ENCODE assay signal across 8 cellular contexts in the genomic region with DNA sequence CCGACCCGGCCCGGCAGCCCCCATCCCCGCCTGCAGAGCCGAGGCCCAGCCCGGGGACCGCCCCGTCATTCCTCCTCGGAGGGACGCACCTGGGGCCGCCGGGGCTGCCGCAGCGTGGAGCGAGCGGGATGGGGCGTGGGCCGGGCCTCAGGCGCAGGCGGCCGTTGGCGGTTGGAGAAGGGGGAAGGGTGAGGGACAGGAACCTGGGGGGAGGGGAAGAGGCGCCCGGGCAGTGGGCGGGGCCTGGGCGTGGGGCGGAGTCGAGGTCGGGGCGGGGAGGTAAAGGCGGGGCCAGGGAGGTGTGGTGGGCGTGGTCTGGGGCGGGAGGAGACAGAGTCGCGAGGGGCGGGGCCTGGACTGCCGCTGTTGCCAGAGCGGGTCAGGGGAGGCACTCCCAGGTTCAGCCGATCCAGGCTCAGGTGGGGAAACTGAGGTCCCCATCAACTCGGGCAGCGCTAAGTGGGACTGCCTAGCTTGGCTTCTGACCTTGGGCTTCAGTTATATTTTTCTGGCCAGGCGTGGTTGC. TPM values are rescaled to one million over a fixed set of nuclear protein-coding genes. Genes with fewer than 3 reads are reported as not detected.
DNase-seq lines count a peak whose midpoint lies in the region; ATAC-seq and TF ChIP-seq lines count a peak whose summit lies in the region.

A gene with protein sequence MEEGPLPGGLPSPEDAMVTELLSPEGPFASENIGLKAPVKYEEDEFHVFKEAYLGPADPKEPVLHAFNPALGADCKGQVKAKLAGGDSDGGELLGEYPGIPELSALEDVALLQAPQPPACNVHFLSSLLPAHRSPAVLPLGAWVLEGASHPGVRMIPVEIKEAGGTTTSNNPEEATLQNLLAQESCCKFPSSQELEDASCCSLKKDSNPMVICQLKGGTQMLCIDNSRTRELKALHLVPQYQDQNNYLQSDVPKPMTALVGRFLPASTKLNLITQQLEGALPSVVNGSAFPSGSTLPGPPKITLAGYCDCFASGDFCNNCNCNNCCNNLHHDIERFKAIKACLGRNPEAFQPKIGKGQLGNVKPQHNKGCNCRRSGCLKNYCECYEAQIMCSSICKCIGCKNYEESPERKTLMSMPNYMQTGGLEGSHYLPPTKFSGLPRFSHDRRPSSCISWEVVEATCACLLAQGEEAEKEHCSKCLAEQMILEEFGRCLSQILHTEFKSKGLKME (minus strand): TSS at position 190 of the 526 bp plus-strand sequence. CDS start 860 bp downstream, outside the sequence.

- intact Hi-C loops in activated CD4-positive, alpha-beta memory T cell treated with anti-CD3 and anti-CD28 coated beads for 36 hours (cut with micrococcal nuclease), result loop anchor here (1.0 kb wide), 1 partner anchor 88 kb away; no protein-coding TSS in a partner anchor

- H3K27me3 ChIP-seq in lung (ENCODE audit: control insufficient read depth, insufficient read depth), result no peaks in the 10 kb centered on the region

- H3K36me3 ChIP-seq in lung (ENCODE audit: control insufficient read depth in 2 of 2, insufficient read depth in 2 of 2, low read length in 2 of 2), result peaks cover 2 to 3% of the 10 kb centered on the region in 2 donors

- DNase-seq in COLO829 (ENCODE audit: low spot score) (peak; percentile 94), NCI-H82 (lab: John Stamatoyannopoulos, UW) (peak; percentile 87), ecto neural progenitor cell (ENCODE audit: low spot score) (peak; percentile 96), lung (ENCODE audit: low spot score) (peak; percentile 92)
- peak; percentile 96 for DNase-seq in activated CD4-positive, alpha-beta memory T cell treated with anti-CD3 and anti-CD28 coated beads for 36 hours
- DNase-seq in stimulated activated CD8-positive, alpha-beta memory T cell treated with anti-CD3 and anti-CD28 coated beads, Interleukin-12 subunit alpha, Interleukin-12 subunit beta, amount 100 ng/mL, for 24 hours (ENCODE audit: extremely low read depth), result peak; percentile 65

- WGBS in lung, 2 donors, result 3 to 4% methylated on average over 30 to 42 of the region's 42 CpGs

- no peak for TF ChIP-seq CTCF in lung (IDR thresholded peaks at IDR 0.05; ENCODE audit: control extremely low read depth, extremely low read depth)

- H3K4me3 ChIP-seq in lung, result no peak within 1 kb of the TSS

- H3K27ac ChIP-seq in lung (ENCODE audit: low read depth in 1 of 2, low read length in 1 of 2), result no peak within 1 kb of the TSS

- H3K36me3 Mint-ChIP-seq in activated CD4-positive, alpha-beta memory T cell treated with anti-CD3 and anti-CD28 coated beads for 36 hours, result no peaks in the 10 kb centered on the region

- peak within 1 kb of the TSS; percentile 64 for H3K4me3 Mint-ChIP-seq in activated CD4-positive, alpha-beta memory T cell treated with anti-CD3 and anti-CD28 coated beads for 36 hours

- peaks cover 0 to 2% of the 10 kb centered on the region in 2 donors for H3K4me1 ChIP-seq in lung (ENCODE audit: control insufficient read depth in 2 of 2, insufficient read depth in 2 of 2, low read length in 2 of 2)

- H3K9me3 ChIP-seq in lung (ENCODE audit: control insufficient read depth in 2 of 2, insufficient read depth in 1 of 2, low read length in 1 of 2), result no peaks in the 10 kb centered on the region

- peaks cover 12% of the 10 kb centered on the region for H3K4me1 Mint-ChIP-seq in activated CD4-positive, alpha-beta memory T cell treated with anti-CD3 and anti-CD28 coated beads for 36 hours (ENCODE audit: low read depth)

- CTCF ChIA-PET in activated CD4-positive, alpha-beta memory T cell treated with anti-CD3 and anti-CD28 coated beads for 36 hours (lab: Charles Lee), result no interaction called here

- peak; percentile 65 for ATAC-seq in HG03095 (IDR thresholded peaks at IDR 0.05; ENCODE audit: unreplicated experiment)
- peak; percentile 93 for ATAC-seq in lung (ENCODE audit: insufficient read depth, low FRiP score)
- no peak for ATAC-seq in GM19351 (IDR thresholded peaks at IDR 0.05; ENCODE audit: unreplicated experiment)

- no peaks in the 10 kb centered on the region for H3K9me3 Mint-ChIP-seq in activated CD4-positive, alpha-beta memory T cell treated with anti-CD3 and anti-CD28 coated beads for 36 hours

- POLR2A ChIA-PET in activated CD4-positive, alpha-beta memory T cell treated with anti-CD3 and anti-CD28 coated beads for 36 hours (lab: Charles Lee), result no interaction called here

- H3K27me3 Mint-ChIP-seq in activated CD4-positive, alpha-beta memory T cell treated with anti-CD3 and anti-CD28 coated beads for 36 hours, result no peaks in the 10 kb centered on the region

- H3K27ac Mint-ChIP-seq in activated CD4-positive, alpha-beta memory T cell treated with anti-CD3 and anti-CD28 coated beads for 36 hours, result no peak within 1 kb of the TSS

RNA-seq across cellular contexts. Expression of the gene that starts here (rescaled TPM):
- 1 to 10 TPM; 6.6 to 7.3 TPM for total RNA-seq in activated CD4-positive, alpha-beta memory T cell treated with anti-CD3 and anti-CD28 coated beads for 36 hours
- 1 to 10 TPM; 1.8 to 6.7 TPM for total RNA-seq in lung
- 1 to 10 TPM in 1 of 2 donors, under 1 TPM in 1; 0.55 to 1.8 TPM for polyA plus RNA-seq in lung
